31 cellular contexts compared by ENCODE assay signal in genomic region chr6:150159757-150160156, GRCh38. TPM values are rescaled to one million over a fixed set of nuclear protein-coding genes. Genes with fewer than 3 reads are reported as not detected.
"Had no signal": no experiment of that assay in that cellular context is flagged by ENCODE, and none has a peak within 500 bp of the region (broad histone marks: within the 10 kb centered on the region; RNA-seq: fewer than 3 reads in every experiment).

No MANE protein-coding gene starts in this region.

- H3K36me3 ChIP-seq: colonic mucosa, esophagus muscularis mucosa, esophagus squamous epithelium, gastrocnemius medialis, gastroesophageal sphincter, heart left ventricle, heart right ventricle had no signal

- H3K27ac ChIP-seq: colonic mucosa, coronary artery, dorsolateral prefrontal cortex, epithelial cell of prostate, esophagus muscularis mucosa, esophagus squamous epithelium, foreskin keratinocyte, gastrocnemius medialis, gastroesophageal sphincter, heart left ventricle, heart right ventricle had no signal

- H3K4me1 ChIP-seq: colonic mucosa, esophagus muscularis mucosa, gastroesophageal sphincter had no signal

- ATAC-seq: effector memory CD8-positive, alpha-beta T cell; esophagus mucosa; foreskin keratinocyte; gastrocnemius medialis; gastroesophageal sphincter; heart left ventricle; heart right ventricle had no signal

- H3K27me3 ChIP-seq: colonic mucosa, foreskin keratinocyte, gastrocnemius medialis, heart left ventricle had no signal

- H3K9me3 ChIP-seq: colonic mucosa, esophagus muscularis mucosa, esophagus squamous epithelium, gastrocnemius medialis, gastroesophageal sphincter, heart left ventricle, heart right ventricle had no signal

- FAIRE-seq: colon, endometrium, endothelial cell of umbilical vein, frontal cortex had no signal

- H3K4me3 ChIP-seq: colonic mucosa, coronary artery, dorsolateral prefrontal cortex, esophagus muscularis mucosa, esophagus squamous epithelium, gastrocnemius medialis, gastroesophageal sphincter, heart left ventricle, heart right ventricle had no signal

- DNase-seq: colonic mucosa; cortex of kidney; dermis blood vessel endothelial cell; dorsolateral prefrontal cortex; effector CD4-positive, alpha-beta T cell; effector CD8-positive, alpha-beta T cell; effector memory CD4-positive, alpha-beta T cell; effector memory CD8-positive, alpha-beta T cell; endodermal cell; erythroblast; esophagus squamous epithelium; foreskin fibroblast; foreskin keratinocyte; foreskin melanocyte; gastrocnemius medialis; glutamatergic neuron; head of caudate nucleus; heart left ventricle; heart right ventricle had no signal

RNA-seq across cellular contexts. Expression of gene PPP1R14C, which starts 16.9 kb away (rescaled TPM):
- total RNA-seq: dermis blood vessel endothelial cell, dermis microvascular lymphatic vessel endothelial cell, endothelial cell of umbilical vein, fibroblast of villous mesenchyme had no signal
- polyA plus RNA-seq: endothelial cell of umbilical vein, fibroblast of lung had no signal
